Comparison of ENCODE assay signal across 12 cellular contexts in genomic region chr1:58997060-58997411, GRCh38.
DNase-seq lines count a peak whose midpoint lies in the region; ATAC-seq lines count a peak whose summit lies in the region.
"Had no signal": no experiment of that assay in that cellular context is flagged by ENCODE, and none has a peak within 500 bp of the region (broad histone marks: within the 10 kb centered on the region; RNA-seq: fewer than 3 reads in every experiment).

No MANE protein-coding gene starts in this region.

- no peak for DNase-seq in UCSD-AML1 (lab: John Stamatoyannopoulos, UW; ENCODE audit: unreplicated experiment)
- DNase-seq in NCI-H345 (lab: John Stamatoyannopoulos, UW) = no peak
- no peak for DNase-seq in nucleus accumbens (lab: John Stamatoyannopoulos, UW)
- DNase-seq: AML-193, naive B cell, NCI-H1436, transverse colon had no signal

- ATAC-seq in GM18517 (IDR thresholded peaks at IDR 0.05; ENCODE audit: unreplicated experiment) (peak; percentile 70), GM19467 (IDR thresholded peaks at IDR 0.05; ENCODE audit: unreplicated experiment) (peak; percentile 37), HG02884 (IDR thresholded peaks at IDR 0.05; ENCODE audit: unreplicated experiment) (peak; percentile 50), HG03521 (IDR thresholded peaks at IDR 0.05; ENCODE audit: unreplicated experiment) (peak; percentile 32), GM19324 (IDR thresholded peaks at IDR 0.05; ENCODE audit: low FRiP score, unreplicated experiment) (no peak)
